ENCODE assay signal across 8 cellular contexts in the genomic region with DNA sequence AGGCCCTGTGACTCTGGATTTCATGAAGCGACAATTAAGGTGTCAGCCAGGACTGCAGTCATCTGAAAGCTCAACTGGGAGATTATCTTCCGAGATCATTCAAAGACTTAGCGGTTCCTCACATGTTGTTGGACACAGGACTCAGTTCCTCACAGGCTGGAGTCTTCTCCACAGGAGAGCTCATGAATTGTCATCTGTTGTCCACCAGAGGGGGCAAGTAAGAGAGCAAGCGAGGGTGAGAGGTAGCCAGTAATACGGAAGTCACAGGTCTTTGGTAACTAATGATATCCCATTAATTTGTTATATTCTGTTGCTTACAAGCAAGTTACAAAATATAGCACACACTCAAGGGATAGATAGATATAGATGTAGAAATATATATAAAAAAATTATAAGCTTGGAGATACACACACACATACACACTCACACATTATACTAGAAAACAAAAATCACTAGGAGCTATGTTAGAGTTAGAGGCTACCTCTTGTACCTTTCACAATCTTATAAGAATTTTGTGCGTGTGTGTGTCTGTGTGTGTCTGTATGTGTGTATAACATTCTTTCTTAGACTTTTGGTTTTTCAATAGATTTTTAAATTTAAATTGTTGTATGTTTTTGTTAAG.
DNase-seq lines count a peak whose midpoint lies in the region; ATAC-seq and TF ChIP-seq lines count a peak whose summit lies in the region.

No MANE protein-coding gene starts in this region.

- H3K9ac ChIP-seq in IMR-90 (ENCODE audit: low read depth, low read length): no peak overlapping the region

- no peak overlapping the region for H2BK20ac ChIP-seq in IMR-90 (ENCODE audit: low read depth, low read length)

- peak; percentile 52 for TF ChIP-seq CTCF in IMR-90 (conservative IDR thresholded peaks at IDR 0.05; ENCODE audit: low read depth, low read length)

- peak overlapping the region; percentile 49 for H2AFZ ChIP-seq in IMR-90 (replicated peaks; ENCODE audit: low read length, poor library complexity)

- H3K23ac ChIP-seq in IMR-90 (ENCODE audit: low read depth, low read length): no peak overlapping the region

- no peak overlapping the region for H2BK15ac ChIP-seq in IMR-90 (ENCODE audit: low read depth, low read length)

- H3K4me2 ChIP-seq in IMR-90 (ENCODE audit: low read depth, low read length): no peak overlapping the region

- no peak overlapping the region for H2BK120ac ChIP-seq in IMR-90 (ENCODE audit: low read depth, low read length)

- peak; percentile 95 for ATAC-seq in GM21825 (IDR thresholded peaks at IDR 0.05; ENCODE audit: unreplicated experiment)
- peak; percentile 84 for ATAC-seq in IMR-90 (ENCODE audit: low read depth)
- ATAC-seq in SK-N-SH treated with all-trans-retinoic acid at 6 μM for 48 hours: peak; percentile 96

- TF ChIP-seq RAD21 in IMR-90 (IDR thresholded peaks at IDR 0.05; ENCODE audit: low read length): peak; percentile 58

- H2AK9ac ChIP-seq in IMR-90 (replicated peaks; ENCODE audit: low read depth, low read length, poor library complexity): peak overlapping the region; percentile 50

- dilution Hi-C loops in IMR-90 (cut with HindIII; ENCODE audit: low sequenced_read_pairs, unreplicated experiment): no loop called here

- H3K4me1 ChIP-seq in IMR-90 (ENCODE audit: control insufficient read depth, insufficient read depth, low read length): no peaks in the 10 kb centered on the region

- H3K14ac ChIP-seq in IMR-90 (replicated peaks; ENCODE audit: low read depth, low read length): no peak overlapping the region

- no peak for TF ChIP-seq POLR2A in IMR-90 (IDR thresholded peaks at IDR 0.05; ENCODE audit: low read depth, low read length)

- H3K79me1 ChIP-seq in IMR-90 (ENCODE audit: low read depth in 1 of 2, low read length in 2 of 2): no peaks in the 10 kb centered on the region

- CTCF ChIA-PET in IMR-90 (lab: Yijun Ruan, JAX): interaction anchor here (0.6 to 1.6 kb wide), 7 partner anchors 10 to 1727 kb away, joined by 3 to 11 read pairs (median 3); no protein-coding TSS in a partner anchor

- no TSS peak for BruUV-seq in IMR-90 (replicated peaks; lab: Mats Ljungman, UMichigan)

- no peaks in the 10 kb centered on the region for H3K9me3 ChIP-seq in IMR-90 (ENCODE audit: control insufficient read depth, insufficient read depth, low read length)

- H3K4ac ChIP-seq in IMR-90 (ENCODE audit: low read depth, low read length): no peak overlapping the region

- no peak overlapping the region for H2BK5ac ChIP-seq in IMR-90 (ENCODE audit: low read depth, low read length, poor library complexity, severe bottlenecking)

- no peak overlapping the region for H3K4me3 ChIP-seq in IMR-90 (ENCODE audit: insufficient read depth, low read depth, low read length)

- no peak overlapping the region for H4K8ac ChIP-seq in IMR-90 (ENCODE audit: low read depth in 2 of 2, low read length in 2 of 2)

- H3K36me3 ChIP-seq in IMR-90 (ENCODE audit: control insufficient read depth, insufficient read depth, low read length): no peaks in the 10 kb centered on the region

- no peaks in the 10 kb centered on the region for H3K27me3 ChIP-seq in IMR-90 (ENCODE audit: control insufficient read depth, insufficient read depth, low read length)

- H2AK5ac ChIP-seq in IMR-90 (ENCODE audit: low read depth, low read length): no peak overlapping the region

- POLR2A ChIA-PET in IMR-90 (lab: Charles Lee; ENCODE audit: unreplicated experiment): no interaction called here

- WGBS in IMR-90 (ENCODE audit: extremely low coverage in 2 of 2, insufficient read length in 1 of 2), 2 experiments: no CpG with 5 or more reads among the region's 6 CpGs

- H3K27ac ChIP-seq in IMR-90 (ENCODE audit: insufficient read depth, low read length): no peak overlapping the region

- peak overlapping the region; percentile 32; the same call in 1 of the 2 replicates for H4K91ac ChIP-seq in IMR-90 (ENCODE audit: insufficient read depth, low read depth, low read length)

- in situ Hi-C loops in IMR-90 (cut with MboI; ENCODE audit: low sequenced_read_pairs): no loop called here

- intact Hi-C loops in IMR-90 (cut with micrococcal nuclease): loop anchor here (5.0 kb wide), 1 partner anchor 1655 kb away; no protein-coding TSS in a partner anchor

- no peak overlapping the region for H4K5ac ChIP-seq in IMR-90 (ENCODE audit: low read depth, low read length)

- no peaks in the 10 kb centered on the region for H3K9me1 ChIP-seq in IMR-90 (ENCODE audit: insufficient read depth, low read length)

- H3K18ac ChIP-seq in IMR-90 (ENCODE audit: low read depth, low read length): no peak overlapping the region

- H4K20me1 ChIP-seq in IMR-90 (ENCODE audit: insufficient read depth, low read length): no peaks in the 10 kb centered on the region

- peak; percentile 75 for DNase-seq in DMS 273 (lab: John Stamatoyannopoulos, UW; ENCODE audit: unreplicated experiment)
- DNase-seq in DMS 273 treated with DMSO at 0.1 percent for 48 hours (lab: John Stamatoyannopoulos, UW): no peak
- DNase-seq in IMR-90: peak; percentile 51
- DNase-seq in iPS DF 4.7 (ENCODE audit: extremely low read depth, low spot score): peak; percentile 51
- DNase-seq in cerebellum (ENCODE audit: low spot score): no peak
- DNase-seq in activated gamma-delta T cell treated with Interleukin-2 at 50 U/mL for 16 hours: no peak

- H3K56ac ChIP-seq in IMR-90 (ENCODE audit: extremely low read depth, insufficient read depth, low read length): no peak overlapping the region

TF ChIP-seq in IMR-90, 13 proteins besides CTCF, POLR2A, EP300 and RAD21:
- TF ChIP-seq SMC3 (IDR thresholded peaks at IDR 0.05; ENCODE audit: low read depth, low read length): peak; percentile 62
- TF ChIP-seq NFE2L2 (IDR thresholded peaks at IDR 0.05; ENCODE audit: low read depth, low read length): no peak
TF ChIP-seq in IMR-90: peak in this region for 1.

TF ChIP-seq in SK-N-SH treated with all-trans-retinoic acid at 6 μM for 48 hours, 23 proteins besides CTCF, POLR2A, EP300 and RAD21:
- TF ChIP-seq, protein P1, sequence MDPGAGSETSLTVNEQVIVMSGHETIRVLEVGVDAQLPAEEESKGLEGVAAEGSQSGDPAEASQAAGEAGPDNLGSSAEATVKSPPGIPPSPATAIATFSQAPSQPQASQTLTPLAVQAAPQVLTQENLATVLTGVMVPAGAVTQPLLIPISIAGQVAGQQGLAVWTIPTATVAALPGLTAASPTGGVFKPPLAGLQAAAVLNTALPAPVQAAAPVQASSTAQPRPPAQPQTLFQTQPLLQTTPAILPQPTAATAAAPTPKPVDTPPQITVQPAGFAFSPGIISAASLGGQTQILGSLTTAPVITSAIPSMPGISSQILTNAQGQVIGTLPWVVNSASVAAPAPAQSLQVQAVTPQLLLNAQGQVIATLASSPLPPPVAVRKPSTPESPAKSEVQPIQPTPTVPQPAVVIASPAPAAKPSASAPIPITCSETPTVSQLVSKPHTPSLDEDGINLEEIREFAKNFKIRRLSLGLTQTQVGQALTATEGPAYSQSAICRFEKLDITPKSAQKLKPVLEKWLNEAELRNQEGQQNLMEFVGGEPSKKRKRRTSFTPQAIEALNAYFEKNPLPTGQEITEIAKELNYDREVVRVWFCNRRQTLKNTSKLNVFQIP (CRISPR knock-in tag; IDR thresholded peaks at IDR 0.05; ENCODE audit: borderline replicate concordance, low read depth): 0 out of 2 replicates have a peak, but pooled peaks have one; percentile 40
- TF ChIP-seq BACH2 (CRISPR knock-in tag; IDR thresholded peaks at IDR 0.05; ENCODE audit: borderline replicate concordance): no peak

Comparison
In these comparisons a context has a peak if more than half of its experiments do, and no peak if none do; other contexts are left out.
1. DNase-seq: peak in DMS 273 (single experiment), IMR-90 (single experiment) and iPS DF 4.7 (single experiment); none in DMS 273 treated with DMSO at 0.1 percent for 48 hours (single experiment), cerebellum (single experiment) and activated gamma-delta T cell treated with Interleukin-2 at 50 U/mL for 16 hours (single experiment).
2. Peak in every context shown above with its lines, with median percentiles within 50 percentile points of each other: ATAC-seq.